8 cellular contexts compared by ENCODE assay signal in genomic region chr2:191635333-191636234, GRCh38. TPM values are rescaled to one million over a fixed set of nuclear protein-coding genes. Genes with fewer than 3 reads are reported as not detected.
DNase-seq lines count a peak whose midpoint lies in the region; ATAC-seq, FAIRE-seq and TF ChIP-seq lines count a peak whose summit lies in the region.

No MANE protein-coding gene starts in this region.

- H3K9me3 ChIP-seq in tibial nerve: no peaks in the 10 kb centered on the region

- no peak for TF ChIP-seq POLR2A in tibial nerve (IDR thresholded peaks at IDR 0.05)

- intact Hi-C loops in dorsolateral prefrontal cortex (cut with DNase I): no loop called here

- peak; percentile 82 for FAIRE-seq in HTR-8/SVneo (lab: Jason Lieb, UNC)

- no peak for TF ChIP-seq EP300 in tibial nerve (IDR thresholded peaks at IDR 0.05)

- no peak for TF ChIP-seq CTCF in GM13976 (IDR thresholded peaks at IDR 0.05; ENCODE audit: borderline replicate concordance, control extremely low read depth, extremely low read depth, insufficient read depth, missing control alignments)
- no peak for TF ChIP-seq CTCF in dorsolateral prefrontal cortex (IDR thresholded peaks at IDR 0.05 in 54 of 56, conservative IDR thresholded peaks at IDR 0.05 in 2 of 56; ENCODE audit: low read depth in 1 of 56, partially characterized antibody in 56 of 56)
- no peak for TF ChIP-seq CTCF in tibial nerve (IDR thresholded peaks at IDR 0.05)

- peak; percentile 8 for DNase-seq in GM13976 (ENCODE audit: low spot score)
- DNase-seq in HTR-8/SVneo (ENCODE audit: insufficient read length, low spot score): peak; percentile 41
- DNase-seq in germinal center (ENCODE audit: low spot score): peak; percentile 10
- no peak for DNase-seq in UCSD-AML1 (lab: John Stamatoyannopoulos, UW; ENCODE audit: unreplicated experiment)
- no peak for DNase-seq in dorsolateral prefrontal cortex
- DNase-seq in NCI-H345 treated with DMSO at 0.1 percent for 48 hours (lab: John Stamatoyannopoulos, UW; ENCODE audit: unreplicated experiment): no peak
- DNase-seq in tibial nerve (ENCODE audit: low spot score in 2 of 2): no peak

- in situ Hi-C loops in GM13976 (cut with MboI; ENCODE audit: low sequenced_read_pairs, unreplicated experiment): no loop called here

- 50 to 51% methylated on average over 5 of the region's 5 CpGs for WGBS in tibial nerve, 2 donors

- ATAC-seq in GM21576 (IDR thresholded peaks at IDR 0.05; ENCODE audit: unreplicated experiment): peak; percentile 78

- H3K27ac ChIP-seq in dorsolateral prefrontal cortex: no peak overlapping the region
- no peak overlapping the region for H3K27ac ChIP-seq in tibial nerve

- peaks cover 0 to 20% (median 9%) of the 10 kb centered on the region in 4 donors for H3K4me1 ChIP-seq in tibial nerve

- no peaks in the 10 kb centered on the region for H3K36me3 ChIP-seq in tibial nerve

- H3K27me3 ChIP-seq in dorsolateral prefrontal cortex: no peaks in the 10 kb centered on the region
- no peaks in the 10 kb centered on the region for H3K27me3 ChIP-seq in tibial nerve

- H3K4me3 ChIP-seq in dorsolateral prefrontal cortex (no peak overlapping the region), tibial nerve (no peak overlapping the region)

RNA-seq across cellular contexts. Expression of gene NABP1, which starts 42.4 kb away (rescaled TPM):
- total RNA-seq in dorsolateral prefrontal cortex (10 to 100 TPM in 15 of 120 experiments, 1 to 10 TPM in 105; 3.6 to 18.7 (median 7.0) TPM), tibial nerve (10 to 100 TPM; 11.4 to 26.6 (median 22.2) TPM)

Comparison
In these comparisons a context has a peak if more than half of its experiments do, and no peak if none do; other contexts are left out.
1. DNase-seq: peak in GM13976 (single experiment), HTR-8/SVneo (single experiment) and germinal center (single experiment); none in UCSD-AML1 (single experiment), dorsolateral prefrontal cortex (0 of 10), NCI-H345 treated with DMSO at 0.1 percent for 48 hours (single experiment) and tibial nerve (0 of 2).